ENCODE assay signal across 1 cellular context in the genomic region with DNA sequence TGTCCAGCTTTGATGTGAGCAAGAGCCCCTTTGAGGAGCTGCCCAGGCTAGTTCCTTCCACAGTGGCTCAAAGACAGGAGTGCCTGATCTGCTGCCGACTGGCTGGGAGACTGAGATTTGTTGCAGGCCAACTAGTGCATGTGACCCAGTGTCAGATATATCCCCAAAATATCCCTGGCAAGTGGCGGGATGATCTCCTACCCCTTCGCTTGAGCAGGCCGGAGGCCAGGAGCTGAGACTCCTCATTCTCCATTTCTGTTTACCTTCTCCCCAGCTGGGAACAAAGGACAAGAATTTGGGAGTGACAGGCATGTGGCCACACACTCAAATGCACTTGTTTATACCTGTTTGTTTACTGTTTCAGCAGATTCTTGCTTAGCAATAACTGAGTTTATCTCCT.
TF ChIP-seq lines count a peak whose summit lies in the region.

No MANE protein-coding gene starts in this region.

TF ChIP-seq in GM23338, 12 proteins besides CTCF, POLR2A, EP300 and RAD21:
- TF ChIP-seq, protein P1, sequence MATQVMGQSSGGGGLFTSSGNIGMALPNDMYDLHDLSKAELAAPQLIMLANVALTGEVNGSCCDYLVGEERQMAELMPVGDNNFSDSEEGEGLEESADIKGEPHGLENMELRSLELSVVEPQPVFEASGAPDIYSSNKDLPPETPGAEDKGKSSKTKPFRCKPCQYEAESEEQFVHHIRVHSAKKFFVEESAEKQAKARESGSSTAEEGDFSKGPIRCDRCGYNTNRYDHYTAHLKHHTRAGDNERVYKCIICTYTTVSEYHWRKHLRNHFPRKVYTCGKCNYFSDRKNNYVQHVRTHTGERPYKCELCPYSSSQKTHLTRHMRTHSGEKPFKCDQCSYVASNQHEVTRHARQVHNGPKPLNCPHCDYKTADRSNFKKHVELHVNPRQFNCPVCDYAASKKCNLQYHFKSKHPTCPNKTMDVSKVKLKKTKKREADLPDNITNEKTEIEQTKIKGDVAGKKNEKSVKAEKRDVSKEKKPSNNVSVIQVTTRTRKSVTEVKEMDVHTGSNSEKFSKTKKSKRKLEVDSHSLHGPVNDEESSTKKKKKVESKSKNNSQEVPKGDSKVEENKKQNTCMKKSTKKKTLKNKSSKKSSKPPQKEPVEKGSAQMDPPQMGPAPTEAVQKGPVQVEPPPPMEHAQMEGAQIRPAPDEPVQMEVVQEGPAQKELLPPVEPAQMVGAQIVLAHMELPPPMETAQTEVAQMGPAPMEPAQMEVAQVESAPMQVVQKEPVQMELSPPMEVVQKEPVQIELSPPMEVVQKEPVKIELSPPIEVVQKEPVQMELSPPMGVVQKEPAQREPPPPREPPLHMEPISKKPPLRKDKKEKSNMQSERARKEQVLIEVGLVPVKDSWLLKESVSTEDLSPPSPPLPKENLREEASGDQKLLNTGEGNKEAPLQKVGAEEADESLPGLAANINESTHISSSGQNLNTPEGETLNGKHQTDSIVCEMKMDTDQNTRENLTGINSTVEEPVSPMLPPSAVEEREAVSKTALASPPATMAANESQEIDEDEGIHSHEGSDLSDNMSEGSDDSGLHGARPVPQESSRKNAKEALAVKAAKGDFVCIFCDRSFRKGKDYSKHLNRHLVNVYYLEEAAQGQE (IDR thresholded peaks at IDR 0.05; ENCODE audit: unreplicated experiment) = no peak
- TF ChIP-seq NANOG (IDR thresholded peaks at IDR 0.05; ENCODE audit: borderline replicate concordance) = no peak
- no peak for TF ChIP-seq ZNF331 (CRISPR knock-in tag; IDR thresholded peaks at IDR 0.05; ENCODE audit: low read depth)
- no peak for TF ChIP-seq EZH2 (IDR thresholded peaks at IDR 0.05; ENCODE audit: low read depth, unreplicated experiment)
- TF ChIP-seq ZNF114 (CRISPR knock-in tag; IDR thresholded peaks at IDR 0.05) = no peak
- no peak for TF ChIP-seq EZH2phosphoT487 (IDR thresholded peaks at IDR 0.05; ENCODE audit: unreplicated experiment)
- TF ChIP-seq, protein P2, sequence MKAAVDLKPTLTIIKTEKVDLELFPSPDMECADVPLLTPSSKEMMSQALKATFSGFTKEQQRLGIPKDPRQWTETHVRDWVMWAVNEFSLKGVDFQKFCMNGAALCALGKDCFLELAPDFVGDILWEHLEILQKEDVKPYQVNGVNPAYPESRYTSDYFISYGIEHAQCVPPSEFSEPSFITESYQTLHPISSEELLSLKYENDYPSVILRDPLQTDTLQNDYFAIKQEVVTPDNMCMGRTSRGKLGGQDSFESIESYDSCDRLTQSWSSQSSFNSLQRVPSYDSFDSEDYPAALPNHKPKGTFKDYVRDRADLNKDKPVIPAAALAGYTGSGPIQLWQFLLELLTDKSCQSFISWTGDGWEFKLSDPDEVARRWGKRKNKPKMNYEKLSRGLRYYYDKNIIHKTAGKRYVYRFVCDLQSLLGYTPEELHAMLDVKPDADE (IDR thresholded peaks at IDR 0.05) = no peak
- no peak for TF ChIP-seq CREB1 (CRISPR knock-in tag; IDR thresholded peaks at IDR 0.05; ENCODE audit: low read depth)
- TF ChIP-seq POLR2AphosphoS5 (IDR thresholded peaks at IDR 0.05; ENCODE audit: low read depth) = no peak
- TF ChIP-seq JUNB (IDR thresholded peaks at IDR 0.05; ENCODE audit: unreplicated experiment) = no peak
- no peak for TF ChIP-seq STAT1 (IDR thresholded peaks at IDR 0.05; ENCODE audit: unreplicated experiment)
- TF ChIP-seq, protein P3, sequence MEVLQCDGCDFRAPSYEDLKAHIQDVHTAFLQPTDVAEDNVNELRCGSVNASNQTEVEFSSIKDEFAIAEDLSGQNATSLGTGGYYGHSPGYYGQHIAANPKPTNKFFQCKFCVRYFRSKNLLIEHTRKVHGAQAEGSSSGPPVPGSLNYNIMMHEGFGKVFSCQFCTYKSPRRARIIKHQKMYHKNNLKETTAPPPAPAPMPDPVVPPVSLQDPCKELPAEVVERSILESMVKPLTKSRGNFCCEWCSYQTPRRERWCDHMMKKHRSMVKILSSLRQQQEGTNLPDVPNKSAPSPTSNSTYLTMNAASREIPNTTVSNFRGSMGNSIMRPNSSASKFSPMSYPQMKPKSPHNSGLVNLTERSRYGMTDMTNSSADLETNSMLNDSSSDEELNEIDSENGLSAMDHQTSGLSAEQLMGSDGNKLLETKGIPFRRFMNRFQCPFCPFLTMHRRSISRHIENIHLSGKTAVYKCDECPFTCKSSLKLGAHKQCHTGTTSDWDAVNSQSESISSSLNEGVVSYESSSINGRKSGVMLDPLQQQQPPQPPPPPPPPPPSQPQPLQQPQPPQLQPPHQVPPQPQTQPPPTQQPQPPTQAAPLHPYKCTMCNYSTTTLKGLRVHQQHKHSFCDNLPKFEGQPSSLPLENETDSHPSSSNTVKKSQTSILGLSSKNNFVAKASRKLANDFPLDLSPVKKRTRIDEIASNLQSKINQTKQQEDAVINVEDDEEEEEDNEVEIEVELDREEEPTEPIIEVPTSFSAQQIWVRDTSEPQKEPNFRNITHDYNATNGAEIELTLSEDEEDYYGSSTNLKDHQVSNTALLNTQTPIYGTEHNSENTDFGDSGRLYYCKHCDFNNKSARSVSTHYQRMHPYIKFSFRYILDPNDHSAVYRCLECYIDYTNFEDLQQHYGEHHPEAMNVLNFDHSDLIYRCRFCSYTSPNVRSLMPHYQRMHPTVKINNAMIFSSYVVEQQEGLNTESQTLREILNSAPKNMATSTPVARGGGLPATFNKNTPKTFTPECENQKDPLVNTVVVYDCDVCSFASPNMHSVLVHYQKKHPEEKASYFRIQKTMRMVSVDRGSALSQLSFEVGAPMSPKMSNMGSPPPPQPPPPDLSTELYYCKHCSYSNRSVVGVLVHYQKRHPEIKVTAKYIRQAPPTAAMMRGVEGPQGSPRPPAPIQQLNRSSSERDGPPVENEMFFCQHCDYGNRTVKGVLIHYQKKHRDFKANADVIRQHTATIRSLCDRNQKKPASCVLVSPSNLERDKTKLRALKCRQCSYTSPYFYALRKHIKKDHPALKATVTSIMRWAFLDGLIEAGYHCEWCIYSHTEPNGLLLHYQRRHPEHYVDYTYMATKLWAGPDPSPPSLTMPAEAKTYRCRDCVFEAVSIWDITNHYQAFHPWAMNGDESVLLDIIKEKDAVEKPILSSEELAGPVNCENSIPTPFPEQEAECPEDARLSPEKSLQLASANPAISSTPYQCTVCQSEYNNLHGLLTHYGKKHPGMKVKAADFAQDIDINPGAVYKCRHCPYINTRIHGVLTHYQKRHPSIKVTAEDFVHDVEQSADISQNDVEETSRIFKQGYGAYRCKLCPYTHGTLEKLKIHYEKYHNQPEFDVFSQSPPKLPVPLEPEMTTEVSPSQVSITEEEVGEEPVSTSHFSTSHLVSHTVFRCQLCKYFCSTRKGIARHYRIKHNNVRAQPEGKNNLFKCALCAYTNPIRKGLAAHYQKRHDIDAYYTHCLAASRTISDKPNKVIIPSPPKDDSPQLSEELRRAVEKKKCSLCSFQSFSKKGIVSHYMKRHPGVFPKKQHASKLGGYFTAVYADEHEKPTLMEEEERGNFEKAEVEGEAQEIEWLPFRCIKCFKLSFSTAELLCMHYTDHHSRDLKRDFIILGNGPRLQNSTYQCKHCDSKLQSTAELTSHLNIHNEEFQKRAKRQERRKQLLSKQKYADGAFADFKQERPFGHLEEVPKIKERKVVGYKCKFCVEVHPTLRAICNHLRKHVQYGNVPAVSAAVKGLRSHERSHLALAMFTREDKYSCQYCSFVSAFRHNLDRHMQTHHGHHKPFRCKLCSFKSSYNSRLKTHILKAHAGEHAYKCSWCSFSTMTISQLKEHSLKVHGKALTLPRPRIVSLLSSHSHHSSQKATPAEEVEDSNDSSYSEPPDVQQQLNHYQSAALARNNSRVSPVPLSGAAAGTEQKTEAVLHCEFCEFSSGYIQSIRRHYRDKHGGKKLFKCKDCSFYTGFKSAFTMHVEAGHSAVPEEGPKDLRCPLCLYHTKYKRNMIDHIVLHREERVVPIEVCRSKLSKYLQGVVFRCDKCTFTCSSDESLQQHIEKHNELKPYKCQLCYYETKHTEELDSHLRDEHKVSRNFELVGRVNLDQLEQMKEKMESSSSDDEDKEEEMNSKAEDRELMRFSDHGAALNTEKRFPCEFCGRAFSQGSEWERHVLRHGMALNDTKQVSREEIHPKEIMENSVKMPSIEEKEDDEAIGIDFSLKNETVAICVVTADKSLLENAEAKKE (CRISPR knock-in tag; IDR thresholded peaks at IDR 0.05) = no peak
TF ChIP-seq in GM23338: peak in this region for 0.
